1 cellular context compared by ENCODE assay signal in genomic region chr1:1324524-1325287, GRCh38.
A peak's percentile ranks its signal among the peaks of the same experiment; 100 is the strongest.
TF ChIP-seq lines count a peak whose summit lies in the region.

CPTP (plus strand) TSS chr1:1324802; CDS start chr1:1326911, 2,109 bp downstream.
INTS11 (minus strand) TSS chr1:1324660; CDS start chr1:1324608, 52 bp downstream.

TF ChIP-seq in GM12878, 131 proteins besides CTCF, POLR2A, EP300 and RAD21 (continued from another document):
- no peak for TF ChIP-seq ZZZ3 (IDR thresholded peaks at IDR 0.05; ENCODE audit: control insufficient read depth, insufficient read length, low read depth)
- no peak for TF ChIP-seq ZNF384 (IDR thresholded peaks at IDR 0.05; ENCODE audit: borderline replicate concordance, low read depth, low read length)
- TF ChIP-seq, protein P1, sequence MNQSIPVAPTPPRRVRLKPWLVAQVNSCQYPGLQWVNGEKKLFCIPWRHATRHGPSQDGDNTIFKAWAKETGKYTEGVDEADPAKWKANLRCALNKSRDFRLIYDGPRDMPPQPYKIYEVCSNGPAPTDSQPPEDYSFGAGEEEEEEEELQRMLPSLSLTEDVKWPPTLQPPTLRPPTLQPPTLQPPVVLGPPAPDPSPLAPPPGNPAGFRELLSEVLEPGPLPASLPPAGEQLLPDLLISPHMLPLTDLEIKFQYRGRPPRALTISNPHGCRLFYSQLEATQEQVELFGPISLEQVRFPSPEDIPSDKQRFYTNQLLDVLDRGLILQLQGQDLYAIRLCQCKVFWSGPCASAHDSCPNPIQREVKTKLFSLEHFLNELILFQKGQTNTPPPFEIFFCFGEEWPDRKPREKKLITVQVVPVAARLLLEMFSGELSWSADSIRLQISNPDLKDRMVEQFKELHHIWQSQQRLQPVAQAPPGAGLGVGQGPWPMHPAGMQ (IDR thresholded peaks at IDR 0.05; ENCODE audit: borderline replicate concordance): no peak
- TF ChIP-seq RB1 (IDR thresholded peaks at IDR 0.05; ENCODE audit: borderline replicate concordance): peak; percentile 13; the same call in 1 of the 2 replicates
- peak; percentile 74; the same call in 1 of the 2 replicates for TF ChIP-seq POLR2AphosphoS5 (IDR thresholded peaks at IDR 0.05; ENCODE audit: low read length)
- 0 out of 2 replicates have a peak, but pooled peaks have one; percentile 5 for TF ChIP-seq TCF12 (IDR thresholded peaks at IDR 0.05; ENCODE audit: low read depth, low read length)
- no peak for TF ChIP-seq ESRRA (IDR thresholded peaks at IDR 0.05; ENCODE audit: low read length)
- TF ChIP-seq RCOR1 (conservative IDR thresholded peaks at IDR 0.05; ENCODE audit: low read depth, low read length): no peak
- TF ChIP-seq SIX5 (IDR thresholded peaks at IDR 0.05; ENCODE audit: low read depth, low read length, severe bottlenecking): no peak
- no peak for TF ChIP-seq HDAC6 (IDR thresholded peaks at IDR 0.05; ENCODE audit: unreplicated experiment)
